Comparison of ENCODE assay signal across 28 cellular contexts in the genomic region with DNA sequence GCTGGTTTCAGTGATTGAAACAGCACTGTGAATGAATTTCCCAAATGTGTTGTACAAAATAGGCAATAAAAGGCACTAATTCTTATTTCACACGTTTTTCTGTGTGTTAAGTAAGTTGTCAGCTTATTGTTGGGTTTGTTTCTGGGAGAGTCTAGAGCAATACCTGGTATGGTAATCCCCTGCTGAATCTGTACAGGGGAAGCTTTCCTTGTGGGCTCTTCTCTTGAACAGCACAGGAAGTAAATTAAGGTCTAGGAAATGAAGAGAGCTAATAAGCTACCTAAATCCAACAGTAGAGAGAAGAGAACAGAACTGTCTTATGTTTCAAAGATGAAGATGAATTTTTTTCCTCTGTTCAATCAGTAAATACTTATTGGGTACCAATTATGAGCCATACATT.
"Had no signal": no experiment of that assay in that cellular context is flagged by ENCODE, and none has a peak within 500 bp of the region (broad histone marks: within the 10 kb centered on the region; RNA-seq: fewer than 3 reads in every experiment).

No MANE protein-coding gene starts in this region.

- ATAC-seq: stimulated activated effector memory CD8-positive, alpha-beta T cell treated with anti-CD3 and anti-CD28 coated beads, Interleukin-12 subunit alpha, Interleukin-12 subunit beta, amount 100 ng/mL, for 72 hours; stimulated activated memory B cell treated with anti-CD40 and anti-IgM and Interleukin-4, amounts not matched to agents 10 μg/mL and 1 μg/mL and 100 μg/mL, for 72 hours; stimulated activated naive B cell treated with anti-CD40 and anti-IgM and Interleukin-4, amounts not matched to agents 10 μg/mL and 1 μg/mL and 100 μg/mL, for 72 hours; stimulated activated naive CD8-positive, alpha-beta T cell treated with anti-CD3 and anti-CD28 coated beads, Interleukin-15, amount 100 ng/mL, for 72 hours; stimulated activated naive CD8-positive, alpha-beta T cell treated with anti-CD3 and anti-CD28 coated beads, Interleukin-15, Interleukin-2, amounts not matched to agents 100 U/mL and 50 U/mL, for 24 hours; upper lobe of right lung had no signal

- H3K4me1 ChIP-seq: stomach, suprapubic skin, testis, thyroid gland, tibial artery, tibial nerve, transverse colon, upper lobe of left lung, upper lobe of right lung, uterus, vagina had no signal

- DNase-seq: stimulated activated CD4-positive, alpha-beta T cell treated with anti-CD3 and anti-CD28 coated beads, Interleukin-2, amount 100 ng/mL, for 48 hours; stimulated activated CD4-positive, alpha-beta T cell treated with anti-CD3 and anti-CD28 coated beads, Interleukin-4, amount 100 ng/mL, for 1 hour; stimulated activated CD4-positive, alpha-beta T cell treated with anti-CD3 and anti-CD28 coated beads, Interleukin-4, amount 100 ng/mL, for 24 hours; stimulated activated CD4-positive, alpha-beta T cell treated with anti-CD3 and anti-CD28 coated beads, Interleukin-4, amount 100 ng/mL, for 4 hours; stimulated activated CD8-positive, alpha-beta memory T cell treated with anti-CD3 and anti-CD28 coated beads, Interleukin-4, amount 100 ng/mL, for 48 hours; stimulated activated naive B cell treated with anti-CD40 and anti-IgM and Interleukin-4, amounts not matched to agents 10 μg/mL and 1 μg/mL and 100 μg/mL, for 72 hours; stimulated activated naive CD4-positive, alpha-beta T cell; stimulated activated naive CD4-positive, alpha-beta T cell treated with Interleukin-2 at 50 U/mL for 16 hours; stimulated activated naive CD8-positive, alpha-beta T cell treated with anti-CD3 and anti-CD28 coated beads, Interleukin-15, amount 100 ng/mL, for 72 hours; stimulated activated naive CD8-positive, alpha-beta T cell treated with anti-CD3 and anti-CD28 coated beads, Interleukin-15, Interleukin-2, amounts not matched to agents 100 U/mL and 50 U/mL, for 24 hours; stomach; substantia nigra; testis; thyroid gland; tibial artery; transverse colon; trophoblast cell; upper lobe of left lung; upper lobe of right lung; uterus had no signal

- H3K36me3 Mint-ChIP-seq: stimulated activated effector memory CD8-positive, alpha-beta T cell treated with anti-CD3 and anti-CD28 coated beads, Interleukin-12 subunit alpha, Interleukin-12 subunit beta, amount 100 ng/mL, for 72 hours; stimulated activated memory B cell treated with anti-CD40 and anti-IgM and Interleukin-4, amounts not matched to agents 10 μg/mL and 1 μg/mL and 100 μg/mL, for 72 hours; stimulated activated naive B cell treated with anti-CD40 and anti-IgM and Interleukin-4, amounts not matched to agents 10 μg/mL and 1 μg/mL and 100 μg/mL, for 72 hours had no signal

- H3K27me3 Mint-ChIP-seq: stimulated activated memory B cell treated with anti-CD40 and anti-IgM and Interleukin-4, amounts not matched to agents 10 μg/mL and 1 μg/mL and 100 μg/mL, for 72 hours; stimulated activated naive B cell treated with anti-CD40 and anti-IgM and Interleukin-4, amounts not matched to agents 10 μg/mL and 1 μg/mL and 100 μg/mL, for 72 hours; stimulated activated naive CD8-positive, alpha-beta T cell treated with anti-CD3 and anti-CD28 coated beads, Interleukin-15, amount 100 ng/mL, for 72 hours; stimulated activated naive CD8-positive, alpha-beta T cell treated with anti-CD3 and anti-CD28 coated beads, Interleukin-15, Interleukin-2, amounts not matched to agents 100 ng/mL and 50 ng/mL, for 24 hours; type B pancreatic cell had no signal

- H3K4me3 ChIP-seq: stomach, suprapubic skin, testis, thoracic aorta, thyroid gland, tibial artery, tibial nerve, transverse colon, upper lobe of left lung, upper lobe of right lung, uterus, vagina had no signal

- H3K27ac ChIP-seq: stomach, suprapubic skin, testis, thoracic aorta, thyroid gland, tibial artery, tibial nerve, transverse colon, upper lobe of left lung, upper lobe of right lung, uterus, vagina had no signal

- H3K4me3 Mint-ChIP-seq: stimulated activated effector memory CD8-positive, alpha-beta T cell treated with anti-CD3 and anti-CD28 coated beads, Interleukin-12 subunit alpha, Interleukin-12 subunit beta, amount 100 ng/mL, for 72 hours; stimulated activated memory B cell treated with anti-CD40 and anti-IgM and Interleukin-4, amounts not matched to agents 10 μg/mL and 1 μg/mL and 100 μg/mL, for 72 hours; stimulated activated naive B cell treated with anti-CD40 and anti-IgM and Interleukin-4, amounts not matched to agents 10 μg/mL and 1 μg/mL and 100 μg/mL, for 72 hours; stimulated activated naive CD8-positive, alpha-beta T cell treated with anti-CD3 and anti-CD28 coated beads, Interleukin-15, amount 100 ng/mL, for 72 hours; stimulated activated naive CD8-positive, alpha-beta T cell treated with anti-CD3 and anti-CD28 coated beads, Interleukin-15, Interleukin-2, amounts not matched to agents 100 ng/mL and 50 ng/mL, for 24 hours; type B pancreatic cell had no signal

- H3K27me3 ChIP-seq: stomach, suprapubic skin, testis, thyroid gland, tibial artery, tibial nerve, transverse colon, upper lobe of left lung, upper lobe of right lung, uterus, vagina had no signal

- H3K27ac Mint-ChIP-seq: stimulated activated effector memory CD8-positive, alpha-beta T cell treated with anti-CD3 and anti-CD28 coated beads, Interleukin-12 subunit alpha, Interleukin-12 subunit beta, amount 100 ng/mL, for 72 hours; stimulated activated memory B cell treated with anti-CD40 and anti-IgM and Interleukin-4, amounts not matched to agents 10 μg/mL and 1 μg/mL and 100 μg/mL, for 72 hours; stimulated activated naive B cell treated with anti-CD40 and anti-IgM and Interleukin-4, amounts not matched to agents 10 μg/mL and 1 μg/mL and 100 μg/mL, for 72 hours; stimulated activated naive CD8-positive, alpha-beta T cell treated with anti-CD3 and anti-CD28 coated beads, Interleukin-15, amount 100 ng/mL, for 72 hours; stimulated activated naive CD8-positive, alpha-beta T cell treated with anti-CD3 and anti-CD28 coated beads, Interleukin-15, Interleukin-2, amounts not matched to agents 100 ng/mL and 50 ng/mL, for 24 hours; type B pancreatic cell had no signal

- H3K36me3 ChIP-seq: stomach, suprapubic skin, thoracic aorta, thyroid gland, tibial artery, tibial nerve, transverse colon, upper lobe of left lung, upper lobe of right lung, uterus, vagina had no signal

- H3K4me1 Mint-ChIP-seq: stimulated activated effector memory CD8-positive, alpha-beta T cell treated with anti-CD3 and anti-CD28 coated beads, Interleukin-12 subunit alpha, Interleukin-12 subunit beta, amount 100 ng/mL, for 72 hours; stimulated activated memory B cell treated with anti-CD40 and anti-IgM and Interleukin-4, amounts not matched to agents 10 μg/mL and 1 μg/mL and 100 μg/mL, for 72 hours; stimulated activated naive B cell treated with anti-CD40 and anti-IgM and Interleukin-4, amounts not matched to agents 10 μg/mL and 1 μg/mL and 100 μg/mL, for 72 hours; stimulated activated naive CD8-positive, alpha-beta T cell treated with anti-CD3 and anti-CD28 coated beads, Interleukin-15, amount 100 ng/mL, for 72 hours had no signal

- H3K9me3 ChIP-seq: stomach, suprapubic skin, testis, thoracic aorta, thyroid gland, tibial artery, tibial nerve, transverse colon, upper lobe of left lung, upper lobe of right lung, uterus, vagina had no signal
